Comparison of ENCODE assay signal across 1 cellular context in genomic region chr12:111149299-111149698, GRCh38.
TF ChIP-seq lines count a peak whose summit lies in the region.

No MANE protein-coding gene starts in this region.

TF ChIP-seq in HCT116, 20 proteins besides CTCF, POLR2A, EP300 and RAD21:
- TF ChIP-seq MAX (IDR thresholded peaks at IDR 0.05) (no peak), ZFX (IDR thresholded peaks at IDR 0.05) (no peak), ELF1 (IDR thresholded peaks at IDR 0.05; ENCODE audit: borderline replicate concordance, low read depth) (no peak), REST (IDR thresholded peaks at IDR 0.05; ENCODE audit: low read depth) (no peak), SIN3A (IDR thresholded peaks at IDR 0.05; ENCODE audit: low read depth) (no peak), TCF7L2 (IDR thresholded peaks at IDR 0.05; ENCODE audit: borderline replicate concordance, extremely low read depth, insufficient read depth, insufficient read length) (no peak), CBX3 (IDR thresholded peaks at IDR 0.05; ENCODE audit: low read depth) (no peak), EGR1 (IDR thresholded peaks at IDR 0.05; ENCODE audit: low read depth) (no peak), SP1 (IDR thresholded peaks at IDR 0.05; ENCODE audit: low read depth) (no peak), EZH2phosphoT487 (IDR thresholded peaks at IDR 0.05; ENCODE audit: borderline replicate concordance) (no peak), ATF3 (IDR thresholded peaks at IDR 0.05) (no peak), ZBTB33 (IDR thresholded peaks at IDR 0.05; ENCODE audit: extremely low read depth, insufficient replicate concordance, low read length) (no peak)
